Comparison of ENCODE assay signal across 8 cellular contexts in genomic region chr1:31938184-31938975, GRCh38. TPM values are rescaled to one million over a fixed set of nuclear protein-coding genes. Genes with fewer than 3 reads are reported as not detected.
DNase-seq lines count a peak whose midpoint lies in the region; ATAC-seq and TF ChIP-seq lines count a peak whose summit lies in the region.

Gene PTP4A2, minus strand, starts transcription at chr1:31938368. Its CDS starts 19,303 bp downstream, at chr1:31919065.

- peak; percentile 82 for ATAC-seq in HG03432 (IDR thresholded peaks at IDR 0.05; ENCODE audit: unreplicated experiment)
- ATAC-seq in left colon: peak; percentile 78

- H3K27me3 ChIP-seq in BLaER1 treated with 17β-estradiol and CSF1 and Interleukin-3, amounts not matched to agents 10 nM and 100 nM: no peaks in the 10 kb centered on the region

- TF ChIP-seq CTCF in coronary artery (IDR thresholded peaks at IDR 0.05): no peak

- peaks cover 80 to 86% (median 83%) of the 10 kb centered on the region in 10 experiments for H3K4me1 ChIP-seq in BLaER1 treated with 17β-estradiol and CSF1 and Interleukin-3, amounts not matched to agents 10 nM and 100 nM

- H3K9me3 ChIP-seq in BLaER1 treated with 17β-estradiol and CSF1 and Interleukin-3, amounts not matched to agents 10 nM and 100 nM (replicated peaks in 1 of 11): no peaks in the 10 kb centered on the region

- H3K9ac ChIP-seq in BLaER1 treated with 17β-estradiol and CSF1 and Interleukin-3, amounts not matched to agents 10 nM and 100 nM: peak within 1 kb of the TSS; percentile 93 to 100 (median 98)

- TF ChIP-seq POLR2A in GM19193 (IDR thresholded peaks at IDR 0.05; ENCODE audit: extremely low read depth, insufficient read depth, insufficient read length): peak; percentile 83

- H4K20me1 ChIP-seq in BLaER1 treated with 17β-estradiol and CSF1 and Interleukin-3, amounts not matched to agents 10 nM and 100 nM: peaks cover 40 to 43% (median 41%) of the 10 kb centered on the region in 11 experiments

- H3K27ac ChIP-seq in BLaER1 treated with 17β-estradiol and CSF1 and Interleukin-3, amounts not matched to agents 10 nM and 100 nM: peak within 1 kb of the TSS; percentile 93 to 99 (median 98)
- peak within 1 kb of the TSS; percentile 89 to 99 for H3K27ac ChIP-seq in coronary artery

- H3K4me3 ChIP-seq in BLaER1 treated with 17β-estradiol and CSF1 and Interleukin-3, amounts not matched to agents 10 nM and 100 nM: peak within 1 kb of the TSS; percentile 80 to 97 (median 90)
- H3K4me3 ChIP-seq in coronary artery: peak within 1 kb of the TSS; percentile 95

- intact Hi-C loops in left colon (cut with DNase I, micrococcal nuclease): no loop called here

- H3K4me2 ChIP-seq in BLaER1 treated with 17β-estradiol and CSF1 and Interleukin-3, amounts not matched to agents 10 nM and 100 nM: peak within 1 kb of the TSS; percentile 74 to 99 (median 89)

- DNase-seq in NCI-H510A (lab: John Stamatoyannopoulos, UW) (peak; percentile 83), coronary artery (ENCODE audit: low spot score) (peak; percentile 96), left colon (peak; percentile 95 to 96)
- peak; percentile 90 for DNase-seq in activated CD4-positive, alpha-beta T cell treated with anti-CD3 and anti-CD28 coated beads for 48 hours
- DNase-seq in stimulated activated CD4-positive, alpha-beta T cell treated with anti-CD3 and anti-CD28 coated beads, Interleukin-1b, Interleukin-23, amount 100 ng/mL, for 4 hours (ENCODE audit: low read depth in 2 of 2): peak; percentile 71 to 84

- H3K36me3 ChIP-seq in BLaER1 treated with 17β-estradiol and CSF1 and Interleukin-3, amounts not matched to agents 10 nM and 100 nM: peaks cover 0 to 12% (median 3%) of the 10 kb centered on the region in 11 experiments; a peak in 6 of 22 replicates

RNA-seq across cellular contexts. Expression of gene PTP4A2, which starts in this region (rescaled TPM):
- total RNA-seq in left colon: 100 to 1,000 TPM; 265 to 271 TPM

Comparison
In these comparisons a context has a peak if more than half of its experiments do, and no peak if none do; other contexts are left out.
1. Peak in every context shown above with its lines: DNase-seq, ATAC-seq, H3K4me3 ChIP-seq and H3K27ac ChIP-seq.